ENCODE assay signal across 19 cellular contexts in the genomic region with DNA sequence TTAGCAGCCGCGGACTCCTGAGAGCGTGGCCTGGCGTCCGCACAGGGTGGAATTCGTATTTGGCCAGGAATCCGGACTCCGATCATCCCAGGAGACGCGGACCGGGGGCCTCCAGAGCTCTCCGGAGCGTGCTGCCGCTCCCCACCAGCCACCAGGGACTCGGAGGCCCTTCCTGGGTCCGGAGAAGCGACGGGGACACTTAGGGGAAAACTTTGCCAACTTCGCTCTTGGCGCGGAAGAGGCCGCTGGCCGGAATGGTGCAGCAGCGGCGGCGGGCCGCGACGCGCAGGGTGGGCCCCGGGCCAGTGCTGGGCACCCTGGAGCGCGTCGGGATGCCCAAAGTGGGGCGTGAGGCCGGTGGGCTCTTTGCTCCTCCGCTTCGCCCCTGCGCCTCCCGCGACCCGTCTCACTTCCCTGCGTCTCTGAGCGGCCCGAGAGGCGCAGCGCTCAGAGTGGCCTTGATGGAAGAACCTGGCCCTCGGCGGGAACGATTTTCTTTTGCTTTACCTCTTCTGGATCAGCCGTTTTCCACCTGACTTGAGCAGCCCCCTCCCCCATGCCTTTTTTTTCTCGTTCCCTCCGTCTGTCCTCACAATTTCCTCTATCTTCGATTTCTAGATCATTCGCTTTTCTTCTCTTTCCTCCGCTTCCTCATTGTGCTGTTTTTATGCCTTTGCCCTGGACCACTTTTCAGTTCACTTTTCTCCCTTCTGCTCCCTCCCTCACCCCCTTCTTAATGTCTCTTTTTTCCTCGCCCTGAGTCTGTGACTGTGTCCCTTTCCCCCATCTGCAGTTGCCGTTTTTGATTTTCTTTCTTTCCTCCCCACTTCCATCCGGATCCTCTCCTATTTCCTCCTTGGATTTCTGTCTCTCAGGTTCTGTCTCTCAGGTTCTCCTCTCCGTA. TPM values are rescaled to one million over a fixed set of nuclear protein-coding genes. Genes with fewer than 3 reads are reported as not detected.
DNase-seq lines count a peak whose midpoint lies in the region; ATAC-seq and TF ChIP-seq lines count a peak whose summit lies in the region.
"Had no signal": no experiment of that assay in that cellular context is flagged by ENCODE, and none has a peak within 500 bp of the region (broad histone marks: within the 10 kb centered on the region; RNA-seq: fewer than 3 reads in every experiment).

No MANE protein-coding gene starts in this region.

- H4K91ac ChIP-seq in neuronal stem cell (ENCODE audit: low read depth, low read length, poor library complexity) = no peak overlapping the region

- peak overlapping the region; percentile 85 for H3K14ac ChIP-seq in neuronal stem cell (ENCODE audit: low read length)

- peaks cover 54% of the 10 kb centered on the region for H3K27me3 Mint-ChIP-seq in activated T-helper 1 cell treated with anti-CD3 and anti-CD28 coated beads, Interleukin-12 subunit alpha, Interleukin-12 subunit beta, Interleukin-2, Interleukin-4 antibody, amounts not matched to agents 30 ng/mL and 10 ng/mL and 1 ng/mL, durations not matched to agents 14 hours and 24 hours and 36 hours (ENCODE audit: insufficient read depth)
- H3K27me3 Mint-ChIP-seq in T-cell = peaks cover 48 to 65% of the 10 kb centered on the region in 2 donors

- no peaks in the 10 kb centered on the region for H3K9me3 ChIP-seq in HEK293 (ENCODE audit: control insufficient read depth, insufficient read depth, low read depth, low read length)
- H3K9me3 ChIP-seq in right atrium auricular region = no peaks in the 10 kb centered on the region
- H3K9me3 ChIP-seq in neuronal stem cell (replicated peaks in 1 of 2; ENCODE audit: control insufficient read depth in 2 of 2, insufficient read depth in 1 of 2, low read depth in 1 of 2, low read length in 2 of 2) = peaks cover 1 to 13% of the 10 kb centered on the region in 2 donors
- H3K9me3 ChIP-seq: upper lobe of left lung had no signal

- intact Hi-C loops in activated T-helper 1 cell treated with anti-CD3 and anti-CD28 coated beads, Interleukin-12 subunit alpha, Interleukin-12 subunit beta, Interleukin-2, Interleukin-4 antibody, amounts not matched to agents 30 ng/mL and 10 ng/mL and 1 ng/mL, durations not matched to agents 14 hours and 24 hours and 36 hours (cut with micrococcal nuclease) = no loop called here

- CTCF ChIA-PET in HEK293 (lab: Yijun Ruan, JAX) = no interaction called here
- CTCF ChIA-PET in T-cell (lab: Charles Lee) = no interaction called here

- H3K4me3 ChIP-seq in HEK293 (ENCODE audit: low read depth, low read length) = no peak overlapping the region
- H3K4me3 ChIP-seq in right atrium auricular region = peak overlapping the region; percentile 7 to 39
- peak overlapping the region in 1 of 2 donors; percentile 64 for H3K4me3 ChIP-seq in neuronal stem cell (ENCODE audit: low read length in 2 of 2)
- H3K4me3 ChIP-seq: BLaER1 treated with 17β-estradiol and CSF1 and Interleukin-3, amounts not matched to agents 10 nM and 100 nM; upper lobe of left lung had no signal

- H2BK15ac ChIP-seq in neuronal stem cell (ENCODE audit: low read length) = peak overlapping the region; percentile 88

- no peak overlapping the region for H3K4ac ChIP-seq in neuronal stem cell (ENCODE audit: low read length)

- H3K27me3 ChIP-seq in right atrium auricular region (peaks cover 11 to 33% of the 10 kb centered on the region in 2 donors), neuronal stem cell (ENCODE audit: control insufficient read depth in 3 of 3, insufficient read depth in 3 of 3, low read depth in 1 of 3, low read length in 3 of 3) (peaks cover 0 to 53% (median 27%) of the 10 kb centered on the region in 3 experiments)

- peaks cover 6% of the 10 kb centered on the region for H3K4me1 Mint-ChIP-seq in activated T-helper 1 cell treated with anti-CD3 and anti-CD28 coated beads, Interleukin-12 subunit alpha, Interleukin-12 subunit beta, Interleukin-2, Interleukin-4 antibody, amounts not matched to agents 30 ng/mL and 10 ng/mL and 1 ng/mL, durations not matched to agents 14 hours and 24 hours and 36 hours (ENCODE audit: low read depth)
- peaks cover 13 to 19% (median 19%) of the 10 kb centered on the region in 3 donors for H3K4me1 Mint-ChIP-seq in T-cell

- H2AK5ac ChIP-seq in neuronal stem cell (ENCODE audit: low read depth, low read length) = peak overlapping the region; percentile 56

- no peak for DNase-seq in activated T-helper 1 cell treated with anti-CD3 and anti-CD28 coated beads, Interleukin-12 subunit alpha, Interleukin-12 subunit beta, Interleukin-2, Interleukin-4 antibody, amounts not matched to agents 30 ng/mL and 10 ng/mL and 1 ng/mL, durations not matched to agents 14 hours and 24 hours and 36 hours (ENCODE audit: low spot score)
- DNase-seq in right atrium auricular region (ENCODE audit: low spot score) = no peak
- peak; percentile 41 for DNase-seq in neuronal stem cell (ENCODE audit: low spot score)
- DNase-seq in T-cell = no peak
- DNase-seq in NOMO-1 (lab: John Stamatoyannopoulos, UW; ENCODE audit: unreplicated experiment in 2 of 2) = no peak
- no peak for DNase-seq in activated effector memory CD4-positive, alpha-beta T cell treated with anti-CD3 and anti-CD28 coated beads, Interleukin-2, amount 50 U/mL, for 16 hours
- DNase-seq: activated CD4-positive, CD25-positive, alpha-beta regulatory T cell; amygdala; DMS53; dorsolateral prefrontal cortex; HCEC 1CT; islet precursor cell; NCI-H1694 treated with DMSO at 0.1 percent for 48 hours; NCI-H510A; OCI-M1 had no signal

- H3K27ac ChIP-seq in HEK293 (ENCODE audit: extremely low read depth, low read depth, low read length) (no peak overlapping the region), right atrium auricular region (no peak overlapping the region), neuronal stem cell (replicated peaks; ENCODE audit: low read length) (no peak overlapping the region)
- H3K27ac ChIP-seq: BLaER1 treated with 17β-estradiol and CSF1 and Interleukin-3, amounts not matched to agents 10 nM and 100 nM; dorsolateral prefrontal cortex; HL-60; upper lobe of left lung had no signal

- H3K18ac ChIP-seq in neuronal stem cell (ENCODE audit: low read length) = peak overlapping the region; percentile 92

- H3K27ac Mint-ChIP-seq in activated T-helper 1 cell treated with anti-CD3 and anti-CD28 coated beads, Interleukin-12 subunit alpha, Interleukin-12 subunit beta, Interleukin-2, Interleukin-4 antibody, amounts not matched to agents 30 ng/mL and 10 ng/mL and 1 ng/mL, durations not matched to agents 14 hours and 24 hours and 36 hours = peak overlapping the region; percentile 80
- H3K27ac Mint-ChIP-seq in T-cell = no peak overlapping the region

- H3K4me1 ChIP-seq in HEK293 (ENCODE audit: control insufficient read depth, insufficient read depth, low read length) = 0 out of 2 replicates have a peak, but pooled peaks cover 2% of the 10 kb centered on the region
- H3K4me1 ChIP-seq in right atrium auricular region = peaks cover 0 to 20% of the 10 kb centered on the region in 2 donors
- H3K4me1 ChIP-seq in neuronal stem cell (ENCODE audit: control insufficient read depth in 2 of 2, insufficient read depth in 1 of 2, low read depth in 1 of 2, low read length in 2 of 2) = peaks cover 8 to 19% of the 10 kb centered on the region in 2 donors

- H3K9ac ChIP-seq in neuronal stem cell (ENCODE audit: low read depth, low read length, poor library complexity) = peak overlapping the region; percentile 79
- H3K9ac ChIP-seq: BLaER1 treated with 17β-estradiol and CSF1 and Interleukin-3, amounts not matched to agents 10 nM and 100 nM had no signal

- no peak for ATAC-seq in T-cell (replicated peaks in 1 of 4)

- WGBS in neuronal stem cell (ENCODE audit: extremely low coverage in 2 of 2, insufficient read length in 2 of 2, insufficient replicate concordance in 1 of 2), 2 donors = no CpG with 5 or more reads among the region's 60 CpGs

- H4K8ac ChIP-seq in neuronal stem cell (ENCODE audit: low read depth, low read length) = no peak overlapping the region

- H3K4me2 ChIP-seq in neuronal stem cell (ENCODE audit: insufficient read depth, low read length, poor library complexity, severe bottlenecking) = peak overlapping the region; percentile 65
- H3K4me2 ChIP-seq: BLaER1 treated with 17β-estradiol and CSF1 and Interleukin-3, amounts not matched to agents 10 nM and 100 nM had no signal

- H2BK12ac ChIP-seq in neuronal stem cell (ENCODE audit: low read length) = peak overlapping the region; percentile 67

- H3K79me1 ChIP-seq in neuronal stem cell (ENCODE audit: low read depth, low read length) = peaks cover 2% of the 10 kb centered on the region

- no peak overlapping the region for H2AFZ ChIP-seq in neuronal stem cell (ENCODE audit: low read length)

- H2BK5ac ChIP-seq in neuronal stem cell (ENCODE audit: low read length) = peak overlapping the region; percentile 33

- no peaks in the 10 kb centered on the region for H3K9me3 Mint-ChIP-seq in activated T-helper 1 cell treated with anti-CD3 and anti-CD28 coated beads, Interleukin-12 subunit alpha, Interleukin-12 subunit beta, Interleukin-2, Interleukin-4 antibody, amounts not matched to agents 30 ng/mL and 10 ng/mL and 1 ng/mL, durations not matched to agents 14 hours and 24 hours and 36 hours
- H3K9me3 Mint-ChIP-seq in T-cell = peaks cover 0 to under 1% (median 0%) of the 10 kb centered on the region in 3 donors

- no peaks in the 10 kb centered on the region for H3K36me3 Mint-ChIP-seq in activated T-helper 1 cell treated with anti-CD3 and anti-CD28 coated beads, Interleukin-12 subunit alpha, Interleukin-12 subunit beta, Interleukin-2, Interleukin-4 antibody, amounts not matched to agents 30 ng/mL and 10 ng/mL and 1 ng/mL, durations not matched to agents 14 hours and 24 hours and 36 hours (ENCODE audit: low read depth)
- no peaks in the 10 kb centered on the region for H3K36me3 Mint-ChIP-seq in T-cell

- H3K4me3 Mint-ChIP-seq in activated T-helper 1 cell treated with anti-CD3 and anti-CD28 coated beads, Interleukin-12 subunit alpha, Interleukin-12 subunit beta, Interleukin-2, Interleukin-4 antibody, amounts not matched to agents 30 ng/mL and 10 ng/mL and 1 ng/mL, durations not matched to agents 14 hours and 24 hours and 36 hours = no peak overlapping the region
- no peak overlapping the region for H3K4me3 Mint-ChIP-seq in T-cell

- no peaks in the 10 kb centered on the region for H3K36me3 ChIP-seq in HEK293 (ENCODE audit: control insufficient read depth in 2 of 2, insufficient read depth in 1 of 2, low read length in 2 of 2)
- no peaks in the 10 kb centered on the region for H3K36me3 ChIP-seq in right atrium auricular region
- no peaks in the 10 kb centered on the region for H3K36me3 ChIP-seq in neuronal stem cell (replicated peaks in 1 of 2; ENCODE audit: control insufficient read depth in 2 of 2, insufficient read depth in 2 of 2, low read length in 2 of 2)
- H3K36me3 ChIP-seq: BLaER1 treated with 17β-estradiol and CSF1 and Interleukin-3, amounts not matched to agents 10 nM and 100 nM; upper lobe of left lung had no signal

- peak overlapping the region; percentile 67 for H3K23ac ChIP-seq in neuronal stem cell (ENCODE audit: low read depth, low read length, poor library complexity)

- H2BK120ac ChIP-seq in neuronal stem cell (ENCODE audit: low read depth, low read length) = no peak overlapping the region

- TF ChIP-seq CTCF in HEK293 (tag by site-specific recombination; IDR thresholded peaks at IDR 0.05) (no peak), right atrium auricular region (IDR thresholded peaks at IDR 0.05) (no peak)

- POLR2A ChIA-PET in HEK293 (lab: Yijun Ruan, JAX) = interaction anchor here (0.6 kb wide), 1 partner anchor 56 kb away, joined by 3 read pairs; no protein-coding TSS in a partner anchor
- POLR2A ChIA-PET in T-cell (lab: Charles Lee) = no interaction called here

RNA-seq across cellular contexts. Expression of gene IRX3, which starts 3.9 kb away (rescaled TPM):
- total RNA-seq in activated T-helper 1 cell treated with anti-CD3 and anti-CD28 coated beads, Interleukin-12 subunit alpha, Interleukin-12 subunit beta, Interleukin-2, Interleukin-4 antibody, amounts not matched to agents 30 ng/mL and 10 ng/mL and 1 ng/mL, durations not matched to agents 14 hours and 24 hours and 36 hours = 1.1 and 1.4 TPM in 2 replicates
- total RNA-seq in right atrium auricular region (10 to 100 TPM in 1 of 2 donors, 1 to 10 TPM in 1; 5.0 to 21.6 TPM), T-cell (under 1 TPM in 2 of 5 donors, not detected in 3; 0.19 to 0.35 TPM)
- 8.1 TPM for polyA plus RNA-seq in neuronal stem cell (2013, experiment 1 of 2)
- polyA plus RNA-seq in neuronal stem cell (2013, experiment 2 of 2) = 8.2 TPM
